9 cellular contexts compared by ENCODE assay signal in genomic region chr7:30771859-30772429, GRCh38. TPM values are rescaled to one million over a fixed set of nuclear protein-coding genes. Genes with fewer than 3 reads are reported as not detected.
DNase-seq lines count a peak whose midpoint lies in the region; ATAC-seq lines count a peak whose summit lies in the region.
"Had no signal": no experiment of that assay in that cellular context is flagged by ENCODE, and none has a peak within 500 bp of the region (broad histone marks: within the 10 kb centered on the region; RNA-seq: fewer than 3 reads in every experiment).

No MANE protein-coding gene starts in this region.

- H3K27ac Mint-ChIP-seq in activated naive CD4-positive, alpha-beta T cell treated with anti-CD3 and anti-CD28 coated beads, Interleukin-2, amount 50 U/mL, for 24 hours: peak overlapping the region; percentile 85
- peak overlapping the region in 1 of 2 donors; percentile 72 for H3K27ac Mint-ChIP-seq in activated naive CD4-positive, alpha-beta T cell treated with anti-CD3 and anti-CD28 coated beads, Interleukin-2, amount 50 U/mL, for 72 hours
- peak overlapping the region; percentile 68 for H3K27ac Mint-ChIP-seq in stimulated activated memory B cell treated with anti-CD40 and anti-IgM and Interleukin-4, amounts not matched to agents 10 μg/mL and 1 μg/mL and 100 μg/mL, for 72 hours

- peak overlapping the region; percentile 60 for H3K4me3 ChIP-seq in iPS-11a (ENCODE audit: low read depth, low read length)

- DNase-seq in activated naive CD4-positive, alpha-beta T cell treated with anti-CD3 and anti-CD28 coated beads, Interleukin-2, amount 50 U/mL, for 16 hours: no peak
- DNase-seq in activated naive CD4-positive, alpha-beta T cell treated with anti-CD3 and anti-CD28 coated beads, Interleukin-2, amount 50 U/mL, for 72 hours (ENCODE audit: low spot score in 2 of 2): peak in 1 of 2 donors; percentile 23
- DNase-seq in dedifferentiated amniotic fluid mesenchymal stem cell (ENCODE audit: extremely low spot score) (no peak), GDM1 (lab: John Stamatoyannopoulos, UW) (no peak)

- peak; percentile 18 for ATAC-seq in HG03460 (IDR thresholded peaks at IDR 0.05; ENCODE audit: unreplicated experiment)
- ATAC-seq in activated naive CD4-positive, alpha-beta T cell treated with anti-CD3 and anti-CD28 coated beads, Interleukin-2, amount 50 U/mL, for 72 hours: peak; percentile 15 to 55
- ATAC-seq in stimulated activated memory B cell treated with anti-CD40 and anti-IgM and Interleukin-4, amounts not matched to agents 10 μg/mL and 1 μg/mL and 100 μg/mL, for 72 hours: peak; percentile 69

- H3K36me3 Mint-ChIP-seq in activated naive CD4-positive, alpha-beta T cell treated with anti-CD3 and anti-CD28 coated beads, Interleukin-2, amount 50 U/mL, for 24 hours: no peaks in the 10 kb centered on the region
- no peaks in the 10 kb centered on the region for H3K36me3 Mint-ChIP-seq in activated naive CD4-positive, alpha-beta T cell treated with anti-CD3 and anti-CD28 coated beads, Interleukin-2, amount 50 U/mL, for 72 hours
- H3K36me3 Mint-ChIP-seq in stimulated activated memory B cell treated with anti-CD40 and anti-IgM and Interleukin-4, amounts not matched to agents 10 μg/mL and 1 μg/mL and 100 μg/mL, for 72 hours: no peaks in the 10 kb centered on the region

- H3K27me3 Mint-ChIP-seq in activated naive CD4-positive, alpha-beta T cell treated with anti-CD3 and anti-CD28 coated beads, Interleukin-2, amount 50 U/mL, for 24 hours: no peaks in the 10 kb centered on the region
- no peaks in the 10 kb centered on the region for H3K27me3 Mint-ChIP-seq in stimulated activated memory B cell treated with anti-CD40 and anti-IgM and Interleukin-4, amounts not matched to agents 10 μg/mL and 1 μg/mL and 100 μg/mL, for 72 hours

- peaks cover 9% of the 10 kb centered on the region for H3K4me1 Mint-ChIP-seq in activated naive CD4-positive, alpha-beta T cell treated with anti-CD3 and anti-CD28 coated beads, Interleukin-2, amount 50 U/mL, for 24 hours
- H3K4me1 Mint-ChIP-seq in stimulated activated memory B cell treated with anti-CD40 and anti-IgM and Interleukin-4, amounts not matched to agents 10 μg/mL and 1 μg/mL and 100 μg/mL, for 72 hours: peaks cover 5% of the 10 kb centered on the region

- peak overlapping the region; percentile 92 for H3K4me3 Mint-ChIP-seq in activated naive CD4-positive, alpha-beta T cell treated with anti-CD3 and anti-CD28 coated beads, Interleukin-2, amount 50 U/mL, for 24 hours
- H3K4me3 Mint-ChIP-seq in stimulated activated memory B cell treated with anti-CD40 and anti-IgM and Interleukin-4, amounts not matched to agents 10 μg/mL and 1 μg/mL and 100 μg/mL, for 72 hours: peak overlapping the region; percentile 82

- no peaks in the 10 kb centered on the region for H3K9me3 Mint-ChIP-seq in activated naive CD4-positive, alpha-beta T cell treated with anti-CD3 and anti-CD28 coated beads, Interleukin-2, amount 50 U/mL, for 24 hours
- H3K9me3 Mint-ChIP-seq in activated naive CD4-positive, alpha-beta T cell treated with anti-CD3 and anti-CD28 coated beads, Interleukin-2, amount 50 U/mL, for 72 hours: no peaks in the 10 kb centered on the region
- H3K9me3 Mint-ChIP-seq in stimulated activated memory B cell treated with anti-CD40 and anti-IgM and Interleukin-4, amounts not matched to agents 10 μg/mL and 1 μg/mL and 100 μg/mL, for 72 hours: no peaks in the 10 kb centered on the region

RNA-seq across cellular contexts. Expression of gene MINDY4, which starts 0.7 kb away (rescaled TPM):
- 1 to 10 TPM in 1 of 2 donors, under 1 TPM in 1; 0.32 to 1.9 TPM for total RNA-seq in activated naive CD4-positive, alpha-beta T cell treated with anti-CD3 and anti-CD28 coated beads, Interleukin-2, amount 50 U/mL, for 72 hours

RNA-seq across cellular contexts. Expression of gene INMT, which starts 20.0 kb away (rescaled TPM):
- under 1 TPM in 1 of 2 donors, not detected in 1; 0.33 TPM for total RNA-seq in activated naive CD4-positive, alpha-beta T cell treated with anti-CD3 and anti-CD28 coated beads, Interleukin-2, amount 50 U/mL, for 72 hours
- total RNA-seq: renal cortical epithelial cell had no signal

Comparison
In these comparisons a context has a peak if more than half of its experiments do, and no peak if none do; other contexts are left out.
1. ATAC-seq: peak in every context shown above with its lines; median percentile 69 in stimulated activated memory B cell treated with anti-CD40 and anti-IgM and Interleukin-4, amounts not matched to agents 10 μg/mL and 1 μg/mL and 100 μg/mL, for 72 hours; 35 in activated naive CD4-positive, alpha-beta T cell treated with anti-CD3 and anti-CD28 coated beads, Interleukin-2, amount 50 U/mL, for 72 hours; 18 in HG03460.